1 cellular context compared by ENCODE assay signal in the genomic region with DNA sequence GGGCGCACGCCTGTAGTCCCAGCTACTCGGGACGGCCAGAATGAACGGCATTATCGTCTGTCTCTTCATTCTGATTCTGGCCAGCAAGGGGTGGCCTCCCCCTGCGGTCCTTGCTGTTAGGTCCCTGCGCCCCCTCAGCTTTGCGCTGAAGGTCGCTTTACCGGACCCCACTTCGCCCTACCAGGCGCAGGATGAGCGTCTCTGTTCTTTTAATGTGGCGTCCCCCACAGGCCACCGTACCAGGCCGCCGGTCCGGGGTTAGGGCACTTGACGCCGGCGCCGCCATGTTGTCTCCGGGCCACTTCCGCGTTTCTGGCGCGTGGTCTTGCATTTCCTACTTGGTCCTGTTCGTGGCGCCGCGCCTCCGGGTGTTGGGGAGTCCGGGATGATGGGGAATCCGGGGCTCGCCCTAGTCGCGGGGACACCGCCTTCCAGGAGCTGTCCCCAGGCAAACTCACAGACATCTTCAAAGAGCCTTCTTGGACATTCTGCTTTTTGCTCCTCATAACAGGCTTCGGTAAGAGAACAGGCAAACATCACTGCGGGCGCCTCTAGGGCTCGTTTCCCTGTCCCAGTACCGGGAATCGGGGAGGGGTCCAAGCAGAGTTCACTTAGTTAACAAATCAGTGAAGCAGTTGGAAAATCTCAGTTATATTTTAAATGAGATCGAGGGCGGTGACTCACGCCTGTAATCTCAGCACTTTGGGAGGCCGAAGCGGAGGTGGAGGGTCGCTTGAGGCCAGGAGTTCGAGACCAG.
TF ChIP-seq lines count a peak whose summit lies in the region.

No MANE protein-coding gene starts in this region.

TF ChIP-seq in GM12878, 131 proteins besides CTCF, POLR2A, EP300 and RAD21 (continued from another document and continues in another):
- no peak for TF ChIP-seq FOS (IDR thresholded peaks at IDR 0.05; ENCODE audit: borderline replicate concordance, extremely low read depth, insufficient read length)
- TF ChIP-seq ZBED1 (IDR thresholded peaks at IDR 0.05; ENCODE audit: borderline replicate concordance), result no peak
- TF ChIP-seq NBN (IDR thresholded peaks at IDR 0.05), result peak; percentile 64
- TF ChIP-seq HDAC6 (IDR thresholded peaks at IDR 0.05; ENCODE audit: unreplicated experiment), result no peak
- TF ChIP-seq CREB1 (IDR thresholded peaks at IDR 0.05; ENCODE audit: low read depth), result peak; percentile 62; the same call in 1 of the 2 replicates
- peak; percentile 93 for TF ChIP-seq TARDBP (IDR thresholded peaks at IDR 0.05; ENCODE audit: borderline replicate concordance)
- TF ChIP-seq JUNB (IDR thresholded peaks at IDR 0.05), result no peak; the same call in 1 of the 2 replicates
- TF ChIP-seq, protein P1, sequence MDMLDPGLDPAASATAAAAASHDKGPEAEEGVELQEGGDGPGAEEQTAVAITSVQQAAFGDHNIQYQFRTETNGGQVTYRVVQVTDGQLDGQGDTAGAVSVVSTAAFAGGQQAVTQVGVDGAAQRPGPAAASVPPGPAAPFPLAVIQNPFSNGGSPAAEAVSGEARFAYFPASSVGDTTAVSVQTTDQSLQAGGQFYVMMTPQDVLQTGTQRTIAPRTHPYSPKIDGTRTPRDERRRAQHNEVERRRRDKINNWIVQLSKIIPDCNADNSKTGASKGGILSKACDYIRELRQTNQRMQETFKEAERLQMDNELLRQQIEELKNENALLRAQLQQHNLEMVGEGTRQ (IDR thresholded peaks at IDR 0.05; ENCODE audit: borderline replicate concordance, low read depth, low read length), result no peak
- no peak for TF ChIP-seq BMI1 (IDR thresholded peaks at IDR 0.05; ENCODE audit: borderline replicate concordance)
- TF ChIP-seq HDGF (IDR thresholded peaks at IDR 0.05), result no peak
- TF ChIP-seq, protein P2, sequence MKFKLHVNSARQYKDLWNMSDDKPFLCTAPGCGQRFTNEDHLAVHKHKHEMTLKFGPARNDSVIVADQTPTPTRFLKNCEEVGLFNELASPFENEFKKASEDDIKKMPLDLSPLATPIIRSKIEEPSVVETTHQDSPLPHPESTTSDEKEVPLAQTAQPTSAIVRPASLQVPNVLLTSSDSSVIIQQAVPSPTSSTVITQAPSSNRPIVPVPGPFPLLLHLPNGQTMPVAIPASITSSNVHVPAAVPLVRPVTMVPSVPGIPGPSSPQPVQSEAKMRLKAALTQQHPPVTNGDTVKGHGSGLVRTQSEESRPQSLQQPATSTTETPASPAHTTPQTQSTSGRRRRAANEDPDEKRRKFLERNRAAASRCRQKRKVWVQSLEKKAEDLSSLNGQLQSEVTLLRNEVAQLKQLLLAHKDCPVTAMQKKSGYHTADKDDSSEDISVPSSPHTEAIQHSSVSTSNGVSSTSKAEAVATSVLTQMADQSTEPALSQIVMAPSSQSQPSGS (IDR thresholded peaks at IDR 0.05; ENCODE audit: low read length), result no peak
- TF ChIP-seq, protein P3, sequence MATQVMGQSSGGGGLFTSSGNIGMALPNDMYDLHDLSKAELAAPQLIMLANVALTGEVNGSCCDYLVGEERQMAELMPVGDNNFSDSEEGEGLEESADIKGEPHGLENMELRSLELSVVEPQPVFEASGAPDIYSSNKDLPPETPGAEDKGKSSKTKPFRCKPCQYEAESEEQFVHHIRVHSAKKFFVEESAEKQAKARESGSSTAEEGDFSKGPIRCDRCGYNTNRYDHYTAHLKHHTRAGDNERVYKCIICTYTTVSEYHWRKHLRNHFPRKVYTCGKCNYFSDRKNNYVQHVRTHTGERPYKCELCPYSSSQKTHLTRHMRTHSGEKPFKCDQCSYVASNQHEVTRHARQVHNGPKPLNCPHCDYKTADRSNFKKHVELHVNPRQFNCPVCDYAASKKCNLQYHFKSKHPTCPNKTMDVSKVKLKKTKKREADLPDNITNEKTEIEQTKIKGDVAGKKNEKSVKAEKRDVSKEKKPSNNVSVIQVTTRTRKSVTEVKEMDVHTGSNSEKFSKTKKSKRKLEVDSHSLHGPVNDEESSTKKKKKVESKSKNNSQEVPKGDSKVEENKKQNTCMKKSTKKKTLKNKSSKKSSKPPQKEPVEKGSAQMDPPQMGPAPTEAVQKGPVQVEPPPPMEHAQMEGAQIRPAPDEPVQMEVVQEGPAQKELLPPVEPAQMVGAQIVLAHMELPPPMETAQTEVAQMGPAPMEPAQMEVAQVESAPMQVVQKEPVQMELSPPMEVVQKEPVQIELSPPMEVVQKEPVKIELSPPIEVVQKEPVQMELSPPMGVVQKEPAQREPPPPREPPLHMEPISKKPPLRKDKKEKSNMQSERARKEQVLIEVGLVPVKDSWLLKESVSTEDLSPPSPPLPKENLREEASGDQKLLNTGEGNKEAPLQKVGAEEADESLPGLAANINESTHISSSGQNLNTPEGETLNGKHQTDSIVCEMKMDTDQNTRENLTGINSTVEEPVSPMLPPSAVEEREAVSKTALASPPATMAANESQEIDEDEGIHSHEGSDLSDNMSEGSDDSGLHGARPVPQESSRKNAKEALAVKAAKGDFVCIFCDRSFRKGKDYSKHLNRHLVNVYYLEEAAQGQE (IDR thresholded peaks at IDR 0.05; ENCODE audit: low read depth, low read length), result peak; percentile 38; the same call in 1 of the 2 replicates
- peak; percentile 83 for TF ChIP-seq SIN3A (IDR thresholded peaks at IDR 0.05; ENCODE audit: low read depth, low read length)
- TF ChIP-seq TCF7 (IDR thresholded peaks at IDR 0.05; ENCODE audit: borderline replicate concordance), result peak; percentile 78; the same call in 1 of the 2 replicates
- TF ChIP-seq, protein P4, sequence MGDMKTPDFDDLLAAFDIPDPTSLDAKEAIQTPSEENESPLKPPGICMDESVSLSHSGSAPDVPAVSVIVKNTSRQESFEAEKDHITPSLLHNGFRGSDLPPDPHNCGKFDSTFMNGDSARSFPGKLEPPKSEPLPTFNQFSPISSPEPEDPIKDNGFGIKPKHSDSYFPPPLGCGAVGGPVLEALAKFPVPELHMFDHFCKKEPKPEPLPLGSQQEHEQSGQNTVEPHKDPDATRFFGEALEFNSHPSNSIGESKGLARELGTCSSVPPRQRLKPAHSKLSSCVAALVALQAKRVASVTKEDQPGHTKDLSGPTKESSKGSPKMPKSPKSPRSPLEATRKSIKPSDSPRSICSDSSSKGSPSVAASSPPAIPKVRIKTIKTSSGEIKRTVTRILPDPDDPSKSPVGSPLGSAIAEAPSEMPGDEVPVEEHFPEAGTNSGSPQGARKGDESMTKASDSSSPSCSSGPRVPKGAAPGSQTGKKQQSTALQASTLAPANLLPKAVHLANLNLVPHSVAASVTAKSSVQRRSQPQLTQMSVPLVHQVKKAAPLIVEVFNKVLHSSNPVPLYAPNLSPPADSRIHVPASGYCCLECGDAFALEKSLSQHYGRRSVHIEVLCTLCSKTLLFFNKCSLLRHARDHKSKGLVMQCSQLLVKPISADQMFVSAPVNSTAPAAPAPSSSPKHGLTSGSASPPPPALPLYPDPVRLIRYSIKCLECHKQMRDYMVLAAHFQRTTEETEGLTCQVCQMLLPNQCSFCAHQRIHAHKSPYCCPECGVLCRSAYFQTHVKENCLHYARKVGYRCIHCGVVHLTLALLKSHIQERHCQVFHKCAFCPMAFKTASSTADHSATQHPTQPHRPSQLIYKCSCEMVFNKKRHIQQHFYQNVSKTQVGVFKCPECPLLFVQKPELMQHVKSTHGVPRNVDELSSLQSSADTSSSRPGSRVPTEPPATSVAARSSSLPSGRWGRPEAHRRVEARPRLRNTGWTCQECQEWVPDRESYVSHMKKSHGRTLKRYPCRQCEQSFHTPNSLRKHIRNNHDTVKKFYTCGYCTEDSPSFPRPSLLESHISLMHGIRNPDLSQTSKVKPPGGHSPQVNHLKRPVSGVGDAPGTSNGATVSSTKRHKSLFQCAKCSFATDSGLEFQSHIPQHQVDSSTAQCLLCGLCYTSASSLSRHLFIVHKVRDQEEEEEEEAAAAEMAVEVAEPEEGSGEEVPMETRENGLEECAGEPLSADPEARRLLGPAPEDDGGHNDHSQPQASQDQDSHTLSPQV (IDR thresholded peaks at IDR 0.05), result peak; percentile 68; the same call in 1 of the 2 replicates
- 0 out of 2 replicates have a peak, but pooled peaks have one; percentile 15 for TF ChIP-seq SREBF1 (IDR thresholded peaks at IDR 0.05; ENCODE audit: low read length)
- TF ChIP-seq, protein P5, sequence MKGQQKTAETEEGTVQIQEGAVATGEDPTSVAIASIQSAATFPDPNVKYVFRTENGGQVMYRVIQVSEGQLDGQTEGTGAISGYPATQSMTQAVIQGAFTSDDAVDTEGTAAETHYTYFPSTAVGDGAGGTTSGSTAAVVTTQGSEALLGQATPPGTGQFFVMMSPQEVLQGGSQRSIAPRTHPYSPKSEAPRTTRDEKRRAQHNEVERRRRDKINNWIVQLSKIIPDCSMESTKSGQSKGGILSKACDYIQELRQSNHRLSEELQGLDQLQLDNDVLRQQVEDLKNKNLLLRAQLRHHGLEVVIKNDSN (IDR thresholded peaks at IDR 0.05; ENCODE audit: borderline replicate concordance, extremely low read length, insufficient read depth, low read depth, low read length), result no peak
- no peak for TF ChIP-seq KLF5 (IDR thresholded peaks at IDR 0.05; ENCODE audit: partially characterized antibody)
- TF ChIP-seq ASH2L (IDR thresholded peaks at IDR 0.05; ENCODE audit: borderline replicate concordance, low read depth), result no peak
- no peak for TF ChIP-seq SUPT20H (IDR thresholded peaks at IDR 0.05; ENCODE audit: borderline replicate concordance, control insufficient read depth, low read depth, low read length)
- no peak for TF ChIP-seq IRF4 (IDR thresholded peaks at IDR 0.05; ENCODE audit: low read depth, low read length)
- TF ChIP-seq ZNF384 (IDR thresholded peaks at IDR 0.05; ENCODE audit: borderline replicate concordance, low read depth, low read length), result peak; percentile 19; the same call in 1 of the 2 replicates
- TF ChIP-seq IKZF1 (conservative IDR thresholded peaks at IDR 0.05), result peak; percentile 96
- TF ChIP-seq, protein P6, sequence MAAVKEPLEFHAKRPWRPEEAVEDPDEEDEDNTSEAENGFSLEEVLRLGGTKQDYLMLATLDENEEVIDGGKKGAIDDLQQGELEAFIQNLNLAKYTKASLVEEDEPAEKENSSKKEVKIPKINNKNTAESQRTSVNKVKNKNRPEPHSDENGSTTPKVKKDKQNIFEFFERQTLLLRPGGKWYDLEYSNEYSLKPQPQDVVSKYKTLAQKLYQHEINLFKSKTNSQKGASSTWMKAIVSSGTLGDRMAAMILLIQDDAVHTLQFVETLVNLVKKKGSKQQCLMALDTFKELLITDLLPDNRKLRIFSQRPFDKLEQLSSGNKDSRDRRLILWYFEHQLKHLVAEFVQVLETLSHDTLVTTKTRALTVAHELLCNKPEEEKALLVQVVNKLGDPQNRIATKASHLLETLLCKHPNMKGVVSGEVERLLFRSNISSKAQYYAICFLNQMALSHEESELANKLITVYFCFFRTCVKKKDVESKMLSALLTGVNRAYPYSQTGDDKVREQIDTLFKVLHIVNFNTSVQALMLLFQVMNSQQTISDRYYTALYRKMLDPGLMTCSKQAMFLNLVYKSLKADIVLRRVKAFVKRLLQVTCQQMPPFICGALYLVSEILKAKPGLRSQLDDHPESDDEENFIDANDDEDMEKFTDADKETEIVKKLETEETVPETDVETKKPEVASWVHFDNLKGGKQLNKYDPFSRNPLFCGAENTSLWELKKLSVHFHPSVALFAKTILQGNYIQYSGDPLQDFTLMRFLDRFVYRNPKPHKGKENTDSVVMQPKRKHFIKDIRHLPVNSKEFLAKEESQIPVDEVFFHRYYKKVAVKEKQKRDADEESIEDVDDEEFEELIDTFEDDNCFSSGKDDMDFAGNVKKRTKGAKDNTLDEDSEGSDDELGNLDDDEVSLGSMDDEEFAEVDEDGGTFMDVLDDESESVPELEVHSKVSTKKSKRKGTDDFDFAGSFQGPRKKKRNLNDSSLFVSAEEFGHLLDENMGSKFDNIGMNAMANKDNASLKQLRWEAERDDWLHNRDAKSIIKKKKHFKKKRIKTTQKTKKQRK (IDR thresholded peaks at IDR 0.05; ENCODE audit: low read depth, low read length), result no peak
- peak; percentile 66; the same call in 1 of the 2 replicates for TF ChIP-seq SMARCA5 (IDR thresholded peaks at IDR 0.05)
- TF ChIP-seq CHD4 (IDR thresholded peaks at IDR 0.05), result no peak
- TF ChIP-seq, protein P7, sequence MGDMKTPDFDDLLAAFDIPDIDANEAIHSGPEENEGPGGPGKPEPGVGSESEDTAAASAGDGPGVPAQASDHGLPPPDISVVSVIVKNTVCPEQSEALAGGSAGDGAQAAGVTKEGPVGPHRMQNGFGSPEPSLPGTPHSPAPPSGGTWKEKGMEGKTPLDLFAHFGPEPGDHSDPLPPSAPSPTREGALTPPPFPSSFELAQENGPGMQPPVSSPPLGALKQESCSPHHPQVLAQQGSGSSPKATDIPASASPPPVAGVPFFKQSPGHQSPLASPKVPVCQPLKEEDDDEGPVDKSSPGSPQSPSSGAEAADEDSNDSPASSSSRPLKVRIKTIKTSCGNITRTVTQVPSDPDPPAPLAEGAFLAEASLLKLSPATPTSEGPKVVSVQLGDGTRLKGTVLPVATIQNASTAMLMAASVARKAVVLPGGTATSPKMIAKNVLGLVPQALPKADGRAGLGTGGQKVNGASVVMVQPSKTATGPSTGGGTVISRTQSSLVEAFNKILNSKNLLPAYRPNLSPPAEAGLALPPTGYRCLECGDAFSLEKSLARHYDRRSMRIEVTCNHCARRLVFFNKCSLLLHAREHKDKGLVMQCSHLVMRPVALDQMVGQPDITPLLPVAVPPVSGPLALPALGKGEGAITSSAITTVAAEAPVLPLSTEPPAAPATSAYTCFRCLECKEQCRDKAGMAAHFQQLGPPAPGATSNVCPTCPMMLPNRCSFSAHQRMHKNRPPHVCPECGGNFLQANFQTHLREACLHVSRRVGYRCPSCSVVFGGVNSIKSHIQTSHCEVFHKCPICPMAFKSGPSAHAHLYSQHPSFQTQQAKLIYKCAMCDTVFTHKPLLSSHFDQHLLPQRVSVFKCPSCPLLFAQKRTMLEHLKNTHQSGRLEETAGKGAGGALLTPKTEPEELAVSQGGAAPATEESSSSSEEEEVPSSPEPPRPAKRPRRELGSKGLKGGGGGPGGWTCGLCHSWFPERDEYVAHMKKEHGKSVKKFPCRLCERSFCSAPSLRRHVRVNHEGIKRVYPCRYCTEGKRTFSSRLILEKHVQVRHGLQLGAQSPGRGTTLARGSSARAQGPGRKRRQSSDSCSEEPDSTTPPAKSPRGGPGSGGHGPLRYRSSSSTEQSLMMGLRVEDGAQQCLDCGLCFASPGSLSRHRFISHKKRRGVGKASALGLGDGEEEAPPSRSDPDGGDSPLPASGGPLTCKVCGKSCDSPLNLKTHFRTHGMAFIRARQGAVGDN (IDR thresholded peaks at IDR 0.05), result peak; percentile 66
- no peak for TF ChIP-seq HDAC2 (IDR thresholded peaks at IDR 0.05)
- TF ChIP-seq CREM (IDR thresholded peaks at IDR 0.05; ENCODE audit: low read depth), result peak; percentile 82
- peak; percentile 53; the same call in 1 of the 2 replicates for TF ChIP-seq CBFB (IDR thresholded peaks at IDR 0.05; ENCODE audit: low read depth)
- TF ChIP-seq BHLHE40 (IDR thresholded peaks at IDR 0.05; ENCODE audit: borderline replicate concordance in 1 of 2, low read depth in 2 of 2, low read length in 1 of 2), result peak in 1 of 2 experiments; percentile 49; a peak in 1 of 4 replicates
- TF ChIP-seq, protein P8, sequence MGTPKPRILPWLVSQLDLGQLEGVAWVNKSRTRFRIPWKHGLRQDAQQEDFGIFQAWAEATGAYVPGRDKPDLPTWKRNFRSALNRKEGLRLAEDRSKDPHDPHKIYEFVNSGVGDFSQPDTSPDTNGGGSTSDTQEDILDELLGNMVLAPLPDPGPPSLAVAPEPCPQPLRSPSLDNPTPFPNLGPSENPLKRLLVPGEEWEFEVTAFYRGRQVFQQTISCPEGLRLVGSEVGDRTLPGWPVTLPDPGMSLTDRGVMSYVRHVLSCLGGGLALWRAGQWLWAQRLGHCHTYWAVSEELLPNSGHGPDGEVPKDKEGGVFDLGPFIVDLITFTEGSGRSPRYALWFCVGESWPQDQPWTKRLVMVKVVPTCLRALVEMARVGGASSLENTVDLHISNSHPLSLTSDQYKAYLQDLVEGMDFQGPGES (IDR thresholded peaks at IDR 0.05), result no peak
- no peak for TF ChIP-seq ZNF24 (IDR thresholded peaks at IDR 0.05)
- no peak for TF ChIP-seq KDM1A (IDR thresholded peaks at IDR 0.05; ENCODE audit: borderline replicate concordance)
- no peak for TF ChIP-seq BCL11A (IDR thresholded peaks at IDR 0.05; ENCODE audit: low read depth, low read length)
- TF ChIP-seq MEF2A (IDR thresholded peaks at IDR 0.05; ENCODE audit: insufficient read depth, low read depth, low read length), result peak; percentile 40; the same call in 1 of the 2 replicates
- no peak for TF ChIP-seq NR2F1 (conservative IDR thresholded peaks at IDR 0.05)
